In the genomic region with DNA sequence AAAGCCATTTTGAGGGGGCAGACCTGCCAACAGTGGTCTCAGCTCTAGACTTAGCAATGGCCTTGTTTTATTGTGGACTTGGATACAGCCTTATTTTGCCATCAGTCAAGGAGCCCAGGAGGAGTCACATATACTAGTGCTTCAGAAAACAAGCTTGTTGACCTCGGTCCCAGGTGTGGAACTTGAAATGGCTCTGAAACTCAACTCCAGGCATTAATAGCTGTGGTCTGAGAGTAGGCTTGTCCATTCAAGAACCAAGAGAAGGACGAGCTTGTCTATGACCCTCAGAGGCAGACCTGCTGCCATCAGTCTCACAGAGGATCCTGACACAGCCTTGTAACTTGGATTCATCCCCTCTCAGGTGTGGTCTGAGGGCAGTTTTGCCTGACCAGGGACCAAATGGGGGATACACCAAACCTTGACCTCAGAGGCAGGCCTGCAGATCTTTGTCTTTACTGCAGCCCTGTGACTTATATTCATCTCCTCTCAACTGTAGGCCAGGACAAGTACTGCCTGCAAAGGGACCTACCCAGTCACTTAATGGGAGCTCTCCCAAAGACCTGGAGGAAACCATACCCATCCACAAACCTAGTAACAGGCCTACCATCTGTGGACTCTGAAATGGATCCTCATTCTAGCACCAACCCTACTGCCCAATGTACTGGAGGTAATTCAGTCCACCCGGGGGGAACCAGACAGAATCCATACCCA, we compare ENCODE assay signal across 32 cellular contexts. TPM values are rescaled to one million over a fixed set of nuclear protein-coding genes. Genes with fewer than 3 reads are reported as not detected.
"Had no signal": no experiment of that assay in that cellular context is flagged by ENCODE, and none has a peak within 500 bp of the region (broad histone marks: within the 10 kb centered on the region; RNA-seq: fewer than 3 reads in every experiment).

No MANE protein-coding gene starts in this region.

- H3K4me1 Mint-ChIP-seq: naive B cell had no signal

- H3K4me3 Mint-ChIP-seq: dendritic cell treated with granulocyte-macrophage colony-stimulating factor and Interleukin-4, amounts not matched to agents 40 ng/mL and 50 ng/mL, for 4 days; effector memory CD8-positive, alpha-beta T cell; endodermal cell; mesothelial cell of epicardium; naive B cell had no signal

- FAIRE-seq: endometrium, islet of Langerhans, keratinocyte had no signal

- H3K9me3 Mint-ChIP-seq: effector memory CD8-positive, alpha-beta T cell had no signal

- H3K27ac ChIP-seq: colonic mucosa, epithelial cell of prostate, esophagus squamous epithelium, gastrocnemius medialis, heart right ventricle, left lung, lower lobe of right lung had no signal

- ATAC-seq: effector memory CD8-positive, alpha-beta T cell; esophagus mucosa; gastrocnemius medialis; heart right ventricle; left cardiac atrium; left lung; left ventricle myocardium superior; lower lobe of right lung; mucosa of descending colon had no signal

- H3K9me3 ChIP-seq: colonic mucosa, esophagus squamous epithelium, gastrocnemius medialis, left lung, lower lobe of right lung, mucosa of descending colon had no signal

- DNase-seq: colonic mucosa; cortex of kidney; effector CD8-positive, alpha-beta T cell; effector memory CD8-positive, alpha-beta T cell; endodermal cell; erythroblast; esophagus squamous epithelium; foreskin fibroblast; foreskin melanocyte; gastrocnemius medialis; heart right ventricle; hippocampal formation; left cardiac atrium; left lung; left ventricle myocardium superior; lower lobe of right lung; mesenchymal stem cell; mucosa of descending colon; naive B cell had no signal

- H3K4me3 ChIP-seq: colonic mucosa, esophagus squamous epithelium, gastrocnemius medialis, heart right ventricle, left lung, lower lobe of right lung, mucosa of descending colon had no signal

- H3K27ac Mint-ChIP-seq: dendritic cell treated with granulocyte-macrophage colony-stimulating factor and Interleukin-4, amounts not matched to agents 40 ng/mL and 50 ng/mL, for 4 days; effector memory CD8-positive, alpha-beta T cell; endodermal cell; mesothelial cell of epicardium had no signal

- H3K36me3 ChIP-seq: colonic mucosa, esophagus squamous epithelium, gastrocnemius medialis, heart right ventricle, left lung, lower lobe of right lung had no signal

- H3K4me1 ChIP-seq: colonic mucosa, esophagus squamous epithelium, gastrocnemius medialis, heart right ventricle, left lung, lower lobe of right lung had no signal

- H3K36me3 Mint-ChIP-seq: naive B cell had no signal

- H3K27me3 ChIP-seq: colonic mucosa, esophagus squamous epithelium, gastrocnemius medialis, left lung had no signal

RNA-seq across cellular contexts. Expression of a gene that starts 33.1 kb away (rescaled TPM):
- total RNA-seq: colonic mucosa, dermis microvascular lymphatic vessel endothelial cell, endodermal cell, esophagus mucosa, esophagus squamous epithelium, gastrocnemius medialis, heart right ventricle, kidney epithelial cell, left cardiac atrium, left lung, left ventricle myocardium superior, lower leg skin, lower lobe of right lung, lung microvascular endothelial cell, mesenteric fat pad, mesothelial cell of epicardium, mucosa of descending colon, myocyte had no signal

RNA-seq across cellular contexts. Expression of a gene that starts 49.1 kb away (rescaled TPM):
- total RNA-seq: colonic mucosa, dermis microvascular lymphatic vessel endothelial cell, endodermal cell, esophagus mucosa, esophagus squamous epithelium, gastrocnemius medialis, heart right ventricle, kidney epithelial cell, left cardiac atrium, left lung, left ventricle myocardium superior, lower leg skin, lower lobe of right lung, lung microvascular endothelial cell, mesenteric fat pad, mesothelial cell of epicardium, mucosa of descending colon, myocyte had no signal

RNA-seq across cellular contexts. Expression of a gene that starts 49.3 kb away (rescaled TPM):
- total RNA-seq: colonic mucosa, dermis microvascular lymphatic vessel endothelial cell, endodermal cell, esophagus mucosa, esophagus squamous epithelium, gastrocnemius medialis, heart right ventricle, kidney epithelial cell, left cardiac atrium, left lung, left ventricle myocardium superior, lower leg skin, lower lobe of right lung, lung microvascular endothelial cell, mesenteric fat pad, mesothelial cell of epicardium, mucosa of descending colon, myocyte had no signal

RNA-seq across cellular contexts. Expression of a gene that starts 58.6 kb away (rescaled TPM):
- total RNA-seq: colonic mucosa, dermis microvascular lymphatic vessel endothelial cell, endodermal cell, esophagus mucosa, esophagus squamous epithelium, gastrocnemius medialis, heart right ventricle, kidney epithelial cell, left cardiac atrium, left lung, left ventricle myocardium superior, lower leg skin, lower lobe of right lung, lung microvascular endothelial cell, mesenteric fat pad, mesothelial cell of epicardium, mucosa of descending colon, myocyte had no signal

RNA-seq across cellular contexts. Expression of a gene that starts 59.5 kb away (rescaled TPM):
- total RNA-seq: colonic mucosa, dermis microvascular lymphatic vessel endothelial cell, endodermal cell, esophagus mucosa, esophagus squamous epithelium, gastrocnemius medialis, heart right ventricle, kidney epithelial cell, left cardiac atrium, left lung, left ventricle myocardium superior, lower leg skin, lower lobe of right lung, lung microvascular endothelial cell, mesenteric fat pad, mesothelial cell of epicardium, mucosa of descending colon, myocyte had no signal
